ENCODE assay signal across 34 cellular contexts in genomic region chr11:73420136-73420535, GRCh38.
"Had no signal": no experiment of that assay in that cellular context is flagged by ENCODE, and none has a peak within 500 bp of the region (broad histone marks: within the 10 kb centered on the region; RNA-seq: fewer than 3 reads in every experiment).

No MANE protein-coding gene starts in this region.

- DNase-seq: activated B cell treated with CpG ODN at 0.5 μM for 24 hours; activated CD4-positive, alpha-beta memory T cell treated with anti-CD3 and anti-CD28 coated beads for 36 hours; activated CD4-positive, alpha-beta T cell treated with anti-CD3 and anti-CD28 coated beads for 36 hours; activated CD4-positive, alpha-beta T cell treated with anti-CD3 and anti-CD28 coated beads, Interleukin-2, amount 10 ng/mL, durations not matched to agents 24 days and 14 days; activated CD4-positive, CD25-positive, alpha-beta regulatory T cell treated with anti-CD3 and anti-CD28 coated beads, Interleukin-2, amount 50 U/mL, for 72 hours; activated CD8-positive, alpha-beta memory T cell treated with anti-CD3 and anti-CD28 coated beads, Interleukin-2, amount 10 ng/mL, durations not matched to agents 7 days and 5 days; activated CD8-positive, alpha-beta memory T cell treated with anti-CD3 and anti-CD28 coated beads, Interleukin-2, amount 50 U/mL, for 4 hours; activated CD8-positive, alpha-beta T cell treated with anti-CD3 and anti-CD28 coated beads, Interleukin-2, amount 10 ng/mL, durations not matched to agents 7 days and 5 days; activated effector memory CD4-positive, alpha-beta T cell treated with anti-CD3 and anti-CD28 coated beads, Interleukin-2, amount 50 U/mL, for 16 hours; activated naive CD4-positive, alpha-beta T cell treated with anti-CD3 and anti-CD28 coated beads for 36 hours; activated naive CD8-positive, alpha-beta T cell treated with anti-CD3 and anti-CD28 coated beads for 36 hours; activated naive CD8-positive, alpha-beta T cell treated with anti-CD3 and anti-CD28 coated beads, Interleukin-2, amount 50 U/mL, for 24 hours; activated T-cell treated with anti-CD3 and anti-CD28 coated beads, Interleukin-2, amount 50 U/mL, for 1 hour; activated T-cell treated with anti-CD3 and anti-CD28 coated beads, Interleukin-2, amount 50 U/mL, for 48 hours; adrenal gland; amygdala; aorta; body of pancreas; caudate nucleus; cerebellar nuclear complex; colonic mucosa; effector CD8-positive, alpha-beta T cell; foreskin fibroblast; glutamatergic neuron; T-helper 1 cell; T-helper 17 cell; T1000; WERI-Rb-1 had no signal

- H3K27me3 ChIP-seq: adrenal gland, body of pancreas, colonic mucosa had no signal

- H3K27ac Mint-ChIP-seq: activated B cell treated with CpG ODN at 0.5 μM for 24 hours; activated CD4-positive, alpha-beta memory T cell treated with anti-CD3 and anti-CD28 coated beads for 36 hours; activated CD4-positive, alpha-beta T cell treated with anti-CD3 and anti-CD28 coated beads for 36 hours; activated CD4-positive, alpha-beta T cell treated with anti-CD3 and anti-CD28 coated beads, Interleukin-2, amount 10 ng/mL, durations not matched to agents 24 days and 14 days; activated CD8-positive, alpha-beta memory T cell treated with anti-CD3 and anti-CD28 coated beads, Interleukin-2, amount 10 ng/mL, durations not matched to agents 7 days and 5 days; activated CD8-positive, alpha-beta T cell treated with anti-CD3 and anti-CD28 coated beads, Interleukin-2, amount 10 ng/mL, durations not matched to agents 7 days and 5 days; activated naive CD4-positive, alpha-beta T cell treated with anti-CD3 and anti-CD28 coated beads for 36 hours; activated naive CD4-positive, alpha-beta T cell treated with anti-CD3 and anti-CD28 coated beads, Interleukin-2, amount 50 U/mL, for 24 hours; activated naive CD8-positive, alpha-beta T cell treated with anti-CD3 and anti-CD28 coated beads for 36 hours; activated naive CD8-positive, alpha-beta T cell treated with anti-CD3 and anti-CD28 coated beads, Interleukin-2, amount 50 U/mL, for 24 hours; activated T-helper 1 cell treated with anti-CD3 and anti-CD28 coated beads, Interleukin-12 subunit alpha, Interleukin-12 subunit beta, Interleukin-2, Interleukin-4 antibody, amounts not matched to agents 30 ng/mL and 10 ng/mL and 1 ng/mL, durations not matched to agents 14 hours and 24 hours and 36 hours; activated T-helper 2 cell treated with anti-CD3 and anti-CD28 coated beads, Interferon-gamma antibody, Interleukin-2, Interleukin-4, amounts not matched to agents 10 μg/mL and 5 μg/mL and 100 μg/mL, durations not matched to agents 14 hours and 24 hours and 36 hours; T-helper 17 cell; T-helper 2 cell treated with Interferon-gamma antibody and Interleukin-4, amounts not matched to agents 5 μg/mL and 100 μg/mL, for 36 hours had no signal

- FAIRE-seq: frontal cortex had no signal

- H3K9me3 ChIP-seq: adrenal gland, body of pancreas, colonic mucosa had no signal

- ATAC-seq: activated CD4-positive, alpha-beta T cell treated with anti-CD3 and anti-CD28 coated beads for 36 hours; activated CD8-positive, alpha-beta memory T cell treated with anti-CD3 and anti-CD28 coated beads, Interleukin-2, amount 10 ng/mL, durations not matched to agents 7 days and 5 days; activated CD8-positive, alpha-beta T cell treated with anti-CD3 and anti-CD28 coated beads, Interleukin-2, amount 10 ng/mL, durations not matched to agents 7 days and 5 days; activated naive CD8-positive, alpha-beta T cell treated with anti-CD3 and anti-CD28 coated beads, Interleukin-2, amount 50 U/mL, for 24 hours; body of pancreas; esophagus mucosa; T-helper 17 cell had no signal

- H3K4me3 Mint-ChIP-seq: activated B cell treated with CpG ODN at 0.5 μM for 24 hours; activated CD4-positive, alpha-beta memory T cell treated with anti-CD3 and anti-CD28 coated beads for 36 hours; activated CD4-positive, alpha-beta T cell treated with anti-CD3 and anti-CD28 coated beads for 36 hours; activated CD4-positive, alpha-beta T cell treated with anti-CD3 and anti-CD28 coated beads, Interleukin-2, amount 10 ng/mL, durations not matched to agents 24 days and 14 days; activated CD8-positive, alpha-beta memory T cell treated with anti-CD3 and anti-CD28 coated beads, Interleukin-2, amount 10 ng/mL, durations not matched to agents 7 days and 5 days; activated CD8-positive, alpha-beta T cell treated with anti-CD3 and anti-CD28 coated beads, Interleukin-2, amount 10 ng/mL, durations not matched to agents 7 days and 5 days; activated naive CD4-positive, alpha-beta T cell treated with anti-CD3 and anti-CD28 coated beads for 36 hours; activated naive CD4-positive, alpha-beta T cell treated with anti-CD3 and anti-CD28 coated beads, Interleukin-2, amount 50 U/mL, for 24 hours; activated naive CD8-positive, alpha-beta T cell treated with anti-CD3 and anti-CD28 coated beads for 36 hours; activated naive CD8-positive, alpha-beta T cell treated with anti-CD3 and anti-CD28 coated beads, Interleukin-2, amount 50 U/mL, for 24 hours; activated T-helper 1 cell treated with anti-CD3 and anti-CD28 coated beads, Interleukin-12 subunit alpha, Interleukin-12 subunit beta, Interleukin-2, Interleukin-4 antibody, amounts not matched to agents 30 ng/mL and 10 ng/mL and 1 ng/mL, durations not matched to agents 14 hours and 24 hours and 36 hours; T-helper 17 cell; T-helper 2 cell treated with Interferon-gamma antibody and Interleukin-4, amounts not matched to agents 5 μg/mL and 100 μg/mL, for 36 hours had no signal

- H3K27ac ChIP-seq: adrenal gland, body of pancreas, colonic mucosa, WERI-Rb-1 had no signal

- H3K27me3 Mint-ChIP-seq: activated B cell treated with CpG ODN at 0.5 μM for 24 hours; activated CD4-positive, alpha-beta memory T cell treated with anti-CD3 and anti-CD28 coated beads for 36 hours; activated CD4-positive, alpha-beta T cell treated with anti-CD3 and anti-CD28 coated beads for 36 hours; activated CD4-positive, alpha-beta T cell treated with anti-CD3 and anti-CD28 coated beads, Interleukin-2, amount 10 ng/mL, durations not matched to agents 24 days and 14 days; activated CD8-positive, alpha-beta memory T cell treated with anti-CD3 and anti-CD28 coated beads, Interleukin-2, amount 10 ng/mL, durations not matched to agents 7 days and 5 days; activated naive CD4-positive, alpha-beta T cell treated with anti-CD3 and anti-CD28 coated beads, Interleukin-2, amount 50 U/mL, for 24 hours; activated naive CD8-positive, alpha-beta T cell treated with anti-CD3 and anti-CD28 coated beads for 36 hours; activated naive CD8-positive, alpha-beta T cell treated with anti-CD3 and anti-CD28 coated beads, Interleukin-2, amount 50 U/mL, for 24 hours; T-helper 17 cell had no signal

- H3K4me1 ChIP-seq: body of pancreas, colonic mucosa had no signal

- H3K4me1 Mint-ChIP-seq: activated naive CD8-positive, alpha-beta T cell treated with anti-CD3 and anti-CD28 coated beads, Interleukin-2, amount 50 U/mL, for 24 hours had no signal

- H3K4me3 ChIP-seq: adrenal gland, body of pancreas, colonic mucosa had no signal

- H3K9me3 Mint-ChIP-seq: activated B cell treated with CpG ODN at 0.5 μM for 24 hours; activated CD4-positive, alpha-beta memory T cell treated with anti-CD3 and anti-CD28 coated beads for 36 hours; activated CD4-positive, alpha-beta T cell treated with anti-CD3 and anti-CD28 coated beads, Interleukin-2, amount 10 ng/mL, durations not matched to agents 24 days and 14 days; activated naive CD4-positive, alpha-beta T cell treated with anti-CD3 and anti-CD28 coated beads for 36 hours; activated naive CD4-positive, alpha-beta T cell treated with anti-CD3 and anti-CD28 coated beads, Interleukin-2, amount 50 U/mL, for 24 hours; activated naive CD8-positive, alpha-beta T cell treated with anti-CD3 and anti-CD28 coated beads for 36 hours; activated naive CD8-positive, alpha-beta T cell treated with anti-CD3 and anti-CD28 coated beads, Interleukin-2, amount 50 U/mL, for 24 hours; activated T-helper 1 cell treated with anti-CD3 and anti-CD28 coated beads, Interleukin-12 subunit alpha, Interleukin-12 subunit beta, Interleukin-2, Interleukin-4 antibody, amounts not matched to agents 30 ng/mL and 10 ng/mL and 1 ng/mL, durations not matched to agents 14 hours and 24 hours and 36 hours; activated T-helper 2 cell treated with anti-CD3 and anti-CD28 coated beads, Interferon-gamma antibody, Interleukin-2, Interleukin-4, amounts not matched to agents 10 μg/mL and 5 μg/mL and 100 μg/mL, durations not matched to agents 14 hours and 24 hours and 36 hours; T-helper 2 cell treated with Interferon-gamma antibody and Interleukin-4, amounts not matched to agents 5 μg/mL and 100 μg/mL, for 36 hours had no signal

- H3K36me3 ChIP-seq: colonic mucosa had no signal
